In genomic region chr14:71138236-71139057, GRCh38 we compare ENCODE assay signal across 1 cellular context.
TF ChIP-seq lines count a peak whose summit lies in the region.

No MANE protein-coding gene starts in this region.

TF ChIP-seq in H1, 55 proteins besides CTCF, POLR2A, EP300 and RAD21:
- TF ChIP-seq HDAC6 (IDR thresholded peaks at IDR 0.05; ENCODE audit: low read depth, low read length) = no peak
- TF ChIP-seq, protein P1, sequence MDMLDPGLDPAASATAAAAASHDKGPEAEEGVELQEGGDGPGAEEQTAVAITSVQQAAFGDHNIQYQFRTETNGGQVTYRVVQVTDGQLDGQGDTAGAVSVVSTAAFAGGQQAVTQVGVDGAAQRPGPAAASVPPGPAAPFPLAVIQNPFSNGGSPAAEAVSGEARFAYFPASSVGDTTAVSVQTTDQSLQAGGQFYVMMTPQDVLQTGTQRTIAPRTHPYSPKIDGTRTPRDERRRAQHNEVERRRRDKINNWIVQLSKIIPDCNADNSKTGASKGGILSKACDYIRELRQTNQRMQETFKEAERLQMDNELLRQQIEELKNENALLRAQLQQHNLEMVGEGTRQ (IDR thresholded peaks at IDR 0.05; ENCODE audit: low read length) = no peak
- TF ChIP-seq SIX5 (IDR thresholded peaks at IDR 0.05; ENCODE audit: low read depth, low read length) = no peak
- TF ChIP-seq SUZ12 (IDR thresholded peaks at IDR 0.05; ENCODE audit: low read length) = no peak
- TF ChIP-seq GTF2F1 (IDR thresholded peaks at IDR 0.05; ENCODE audit: borderline replicate concordance, low read depth, low read length) = no peak
- no peak for TF ChIP-seq E2F6 (IDR thresholded peaks at IDR 0.05)
- TF ChIP-seq, protein P2, sequence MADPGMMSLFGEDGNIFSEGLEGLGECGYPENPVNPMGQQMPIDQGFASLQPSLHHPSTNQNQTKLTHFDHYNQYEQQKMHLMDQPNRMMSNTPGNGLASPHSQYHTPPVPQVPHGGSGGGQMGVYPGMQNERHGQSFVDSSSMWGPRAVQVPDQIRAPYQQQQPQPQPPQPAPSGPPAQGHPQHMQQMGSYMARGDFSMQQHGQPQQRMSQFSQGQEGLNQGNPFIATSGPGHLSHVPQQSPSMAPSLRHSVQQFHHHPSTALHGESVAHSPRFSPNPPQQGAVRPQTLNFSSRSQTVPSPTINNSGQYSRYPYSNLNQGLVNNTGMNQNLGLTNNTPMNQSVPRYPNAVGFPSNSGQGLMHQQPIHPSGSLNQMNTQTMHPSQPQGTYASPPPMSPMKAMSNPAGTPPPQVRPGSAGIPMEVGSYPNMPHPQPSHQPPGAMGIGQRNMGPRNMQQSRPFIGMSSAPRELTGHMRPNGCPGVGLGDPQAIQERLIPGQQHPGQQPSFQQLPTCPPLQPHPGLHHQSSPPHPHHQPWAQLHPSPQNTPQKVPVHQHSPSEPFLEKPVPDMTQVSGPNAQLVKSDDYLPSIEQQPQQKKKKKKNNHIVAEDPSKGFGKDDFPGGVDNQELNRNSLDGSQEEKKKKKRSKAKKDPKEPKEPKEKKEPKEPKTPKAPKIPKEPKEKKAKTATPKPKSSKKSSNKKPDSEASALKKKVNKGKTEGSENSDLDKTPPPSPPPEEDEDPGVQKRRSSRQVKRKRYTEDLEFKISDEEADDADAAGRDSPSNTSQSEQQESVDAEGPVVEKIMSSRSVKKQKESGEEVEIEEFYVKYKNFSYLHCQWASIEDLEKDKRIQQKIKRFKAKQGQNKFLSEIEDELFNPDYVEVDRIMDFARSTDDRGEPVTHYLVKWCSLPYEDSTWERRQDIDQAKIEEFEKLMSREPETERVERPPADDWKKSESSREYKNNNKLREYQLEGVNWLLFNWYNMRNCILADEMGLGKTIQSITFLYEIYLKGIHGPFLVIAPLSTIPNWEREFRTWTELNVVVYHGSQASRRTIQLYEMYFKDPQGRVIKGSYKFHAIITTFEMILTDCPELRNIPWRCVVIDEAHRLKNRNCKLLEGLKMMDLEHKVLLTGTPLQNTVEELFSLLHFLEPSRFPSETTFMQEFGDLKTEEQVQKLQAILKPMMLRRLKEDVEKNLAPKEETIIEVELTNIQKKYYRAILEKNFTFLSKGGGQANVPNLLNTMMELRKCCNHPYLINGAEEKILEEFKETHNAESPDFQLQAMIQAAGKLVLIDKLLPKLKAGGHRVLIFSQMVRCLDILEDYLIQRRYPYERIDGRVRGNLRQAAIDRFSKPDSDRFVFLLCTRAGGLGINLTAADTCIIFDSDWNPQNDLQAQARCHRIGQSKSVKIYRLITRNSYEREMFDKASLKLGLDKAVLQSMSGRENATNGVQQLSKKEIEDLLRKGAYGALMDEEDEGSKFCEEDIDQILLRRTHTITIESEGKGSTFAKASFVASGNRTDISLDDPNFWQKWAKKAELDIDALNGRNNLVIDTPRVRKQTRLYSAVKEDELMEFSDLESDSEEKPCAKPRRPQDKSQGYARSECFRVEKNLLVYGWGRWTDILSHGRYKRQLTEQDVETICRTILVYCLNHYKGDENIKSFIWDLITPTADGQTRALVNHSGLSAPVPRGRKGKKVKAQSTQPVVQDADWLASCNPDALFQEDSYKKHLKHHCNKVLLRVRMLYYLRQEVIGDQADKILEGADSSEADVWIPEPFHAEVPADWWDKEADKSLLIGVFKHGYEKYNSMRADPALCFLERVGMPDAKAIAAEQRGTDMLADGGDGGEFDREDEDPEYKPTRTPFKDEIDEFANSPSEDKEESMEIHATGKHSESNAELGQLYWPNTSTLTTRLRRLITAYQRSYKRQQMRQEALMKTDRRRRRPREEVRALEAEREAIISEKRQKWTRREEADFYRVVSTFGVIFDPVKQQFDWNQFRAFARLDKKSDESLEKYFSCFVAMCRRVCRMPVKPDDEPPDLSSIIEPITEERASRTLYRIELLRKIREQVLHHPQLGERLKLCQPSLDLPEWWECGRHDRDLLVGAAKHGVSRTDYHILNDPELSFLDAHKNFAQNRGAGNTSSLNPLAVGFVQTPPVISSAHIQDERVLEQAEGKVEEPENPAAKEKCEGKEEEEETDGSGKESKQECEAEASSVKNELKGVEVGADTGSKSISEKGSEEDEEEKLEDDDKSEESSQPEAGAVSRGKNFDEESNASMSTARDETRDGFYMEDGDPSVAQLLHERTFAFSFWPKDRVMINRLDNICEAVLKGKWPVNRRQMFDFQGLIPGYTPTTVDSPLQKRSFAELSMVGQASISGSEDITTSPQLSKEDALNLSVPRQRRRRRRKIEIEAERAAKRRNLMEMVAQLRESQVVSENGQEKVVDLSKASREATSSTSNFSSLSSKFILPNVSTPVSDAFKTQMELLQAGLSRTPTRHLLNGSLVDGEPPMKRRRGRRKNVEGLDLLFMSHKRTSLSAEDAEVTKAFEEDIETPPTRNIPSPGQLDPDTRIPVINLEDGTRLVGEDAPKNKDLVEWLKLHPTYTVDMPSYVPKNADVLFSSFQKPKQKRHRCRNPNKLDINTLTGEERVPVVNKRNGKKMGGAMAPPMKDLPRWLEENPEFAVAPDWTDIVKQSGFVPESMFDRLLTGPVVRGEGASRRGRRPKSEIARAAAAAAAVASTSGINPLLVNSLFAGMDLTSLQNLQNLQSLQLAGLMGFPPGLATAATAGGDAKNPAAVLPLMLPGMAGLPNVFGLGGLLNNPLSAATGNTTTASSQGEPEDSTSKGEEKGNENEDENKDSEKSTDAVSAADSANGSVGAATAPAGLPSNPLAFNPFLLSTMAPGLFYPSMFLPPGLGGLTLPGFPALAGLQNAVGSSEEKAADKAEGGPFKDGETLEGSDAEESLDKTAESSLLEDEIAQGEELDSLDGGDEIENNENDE (IDR thresholded peaks at IDR 0.05; ENCODE audit: insufficient replicate concordance, low read length) = no peak
- no peak for TF ChIP-seq TAF7 (optimal IDR thresholded peaks at IDR 0.05; ENCODE audit: borderline replicate concordance, low read depth, low read length)
- TF ChIP-seq CBX8 (IDR thresholded peaks at IDR 0.05; ENCODE audit: borderline replicate concordance, low read depth, low read length) = no peak
- TF ChIP-seq CEBPB (IDR thresholded peaks at IDR 0.05; ENCODE audit: low read depth, low read length) = no peak
- TF ChIP-seq SIN3A (conservative IDR thresholded peaks at IDR 0.05 in 1 of 2, IDR thresholded peaks at IDR 0.05 in 1 of 2; ENCODE audit: low read depth in 1 of 2, low read length in 2 of 2) = no peak
- no peak for TF ChIP-seq JUN (IDR thresholded peaks at IDR 0.05; ENCODE audit: low read depth, low read length)
- no peak for TF ChIP-seq SP2 (IDR thresholded peaks at IDR 0.05; ENCODE audit: low read length)
- TF ChIP-seq POLR2AphosphoS5 (IDR thresholded peaks at IDR 0.05; ENCODE audit: low read depth, low read length) = no peak
- TF ChIP-seq PHF8 (conservative IDR thresholded peaks at IDR 0.05; ENCODE audit: low read depth, low read length) = no peak
- no peak for TF ChIP-seq KDM5A (IDR thresholded peaks at IDR 0.05; ENCODE audit: low read length)
- TF ChIP-seq SRF (IDR thresholded peaks at IDR 0.05; ENCODE audit: low read depth, low read length) = no peak
